8 cellular contexts compared by ENCODE assay signal in the genomic region with DNA sequence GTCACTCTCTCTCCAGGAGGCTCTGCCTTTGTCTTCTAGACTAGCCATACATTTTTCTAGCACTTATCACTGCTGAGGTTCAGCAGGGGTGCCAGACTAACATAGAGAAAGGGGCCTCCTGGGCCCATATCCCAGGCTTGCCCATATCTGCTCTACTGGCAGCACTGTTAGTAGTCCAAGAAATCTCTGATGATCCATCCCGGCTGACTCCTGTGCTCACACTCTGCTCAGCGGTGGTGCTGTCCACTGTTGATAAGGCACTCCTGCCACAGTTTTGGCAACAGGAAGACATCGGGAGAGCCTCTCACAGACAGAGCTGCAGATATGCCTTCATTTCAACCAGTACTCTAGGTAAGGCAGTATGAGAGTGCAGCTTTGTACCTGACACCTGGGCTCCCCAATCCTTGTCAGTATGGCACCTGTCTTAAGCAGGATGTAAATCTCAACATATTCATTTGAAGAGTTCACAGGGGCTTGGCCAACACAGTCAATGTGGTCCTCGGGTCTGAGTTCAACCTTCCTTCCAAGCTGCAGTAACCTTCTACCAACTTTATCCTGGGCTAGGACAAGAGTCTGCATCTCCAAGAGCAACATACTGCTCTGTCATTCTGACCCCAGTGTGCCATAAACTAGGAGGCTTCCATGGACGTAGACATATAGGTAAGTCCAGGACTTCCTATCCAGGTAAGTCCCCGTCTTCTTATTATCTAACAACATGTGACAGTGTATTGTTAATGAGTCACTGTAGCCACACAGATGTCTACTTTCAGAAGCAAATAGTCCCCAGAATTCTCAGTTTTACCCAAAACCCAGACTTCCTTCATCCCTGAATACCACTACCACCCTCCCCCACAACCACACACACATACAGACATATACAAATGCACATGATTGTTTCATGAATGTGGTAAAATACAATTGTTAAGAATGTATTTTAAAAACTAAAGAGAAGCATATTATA. TPM values are rescaled to one million over a fixed set of nuclear protein-coding genes. Genes with fewer than 3 reads are reported as not detected.
DNase-seq lines count a peak whose midpoint lies in the region; ATAC-seq and TF ChIP-seq lines count a peak whose summit lies in the region.

No MANE protein-coding gene starts in this region.

- no peaks in the 10 kb centered on the region for H3K4me1 ChIP-seq in testis

- H3K36me3 Mint-ChIP-seq in T-helper 2 cell treated with Interferon-gamma antibody and Interleukin-4, amounts not matched to agents 5 μg/mL and 100 μg/mL, for 36 hours (ENCODE audit: low read depth), result peaks cover 65% of the 10 kb centered on the region
- peaks cover 28% of the 10 kb centered on the region for H3K36me3 Mint-ChIP-seq in activated naive CD8-positive, alpha-beta T cell treated with anti-CD3 and anti-CD28 coated beads for 36 hours

- H3K36me3 ChIP-seq in WERI-Rb-1 (no peaks in the 10 kb centered on the region), testis (ENCODE audit: low read depth, missing control alignments) (no peaks in the 10 kb centered on the region)

- no peaks in the 10 kb centered on the region for H3K9me3 ChIP-seq in WERI-Rb-1 (ENCODE audit: severe bottlenecking)
- no peaks in the 10 kb centered on the region for H3K9me3 ChIP-seq in testis

- ATAC-seq in HG03095 (IDR thresholded peaks at IDR 0.05; ENCODE audit: unreplicated experiment), result peak; percentile 85

- H3K27me3 ChIP-seq in WERI-Rb-1 (ENCODE audit: insufficient read depth, low read depth, severe bottlenecking) (no peaks in the 10 kb centered on the region), testis (no peaks in the 10 kb centered on the region)

- no peak overlapping the region for H3K27ac Mint-ChIP-seq in T-helper 2 cell treated with Interferon-gamma antibody and Interleukin-4, amounts not matched to agents 5 μg/mL and 100 μg/mL, for 36 hours
- H3K27ac Mint-ChIP-seq in activated naive CD8-positive, alpha-beta T cell treated with anti-CD3 and anti-CD28 coated beads for 36 hours, result peak overlapping the region; percentile 49

- no peak for DNase-seq in T-helper 2 cell treated with Interferon-gamma antibody and Interleukin-4, amounts not matched to agents 5 μg/mL and 100 μg/mL, for 36 hours (ENCODE audit: low spot score)
- no peak for DNase-seq in T-helper 2 cell
- DNase-seq in activated naive CD8-positive, alpha-beta T cell treated with anti-CD3 and anti-CD28 coated beads for 36 hours, result no peak
- peak; percentile 76 for DNase-seq in posterior vena cava (ENCODE audit: low spot score)
- DNase-seq in WERI-Rb-1, result no peak
- no peak for DNase-seq in LoVo (ENCODE audit: low spot score)
- no peak for DNase-seq in testis

- TF ChIP-seq POLR2A in testis (IDR thresholded peaks at IDR 0.05), result no peak

- intact Hi-C loops in posterior vena cava (cut with DNase I), result no loop called here
- intact Hi-C loops in testis (cut with DNase I; ENCODE audit: low total_unique reads), result no loop called here

- TF ChIP-seq CTCF in WERI-Rb-1 (IDR thresholded peaks at IDR 0.05; ENCODE audit: low read depth, low read length) (no peak), testis (IDR thresholded peaks at IDR 0.05) (no peak)

- WGBS in testis, 2 donors, result 64 to 69% methylated on average over 6 of the region's 6 CpGs

- H3K9me3 Mint-ChIP-seq in T-helper 2 cell treated with Interferon-gamma antibody and Interleukin-4, amounts not matched to agents 5 μg/mL and 100 μg/mL, for 36 hours, result no peaks in the 10 kb centered on the region
- H3K9me3 Mint-ChIP-seq in activated naive CD8-positive, alpha-beta T cell treated with anti-CD3 and anti-CD28 coated beads for 36 hours, result no peaks in the 10 kb centered on the region

- H3K27ac ChIP-seq in WERI-Rb-1 (no peak overlapping the region), testis (no peak overlapping the region)

- H3K4me3 Mint-ChIP-seq in T-helper 2 cell treated with Interferon-gamma antibody and Interleukin-4, amounts not matched to agents 5 μg/mL and 100 μg/mL, for 36 hours, result peak overlapping the region; percentile 40
- H3K4me3 Mint-ChIP-seq in activated naive CD8-positive, alpha-beta T cell treated with anti-CD3 and anti-CD28 coated beads for 36 hours, result no peak overlapping the region

- H3K4me3 ChIP-seq in WERI-Rb-1 (ENCODE audit: low read depth, low read length) (no peak overlapping the region), testis (no peak overlapping the region)

- peaks cover 59% of the 10 kb centered on the region for H3K4me1 Mint-ChIP-seq in T-helper 2 cell treated with Interferon-gamma antibody and Interleukin-4, amounts not matched to agents 5 μg/mL and 100 μg/mL, for 36 hours (ENCODE audit: low read depth)
- H3K4me1 Mint-ChIP-seq in activated naive CD8-positive, alpha-beta T cell treated with anti-CD3 and anti-CD28 coated beads for 36 hours, result peaks cover 71% of the 10 kb centered on the region

- H3K27me3 Mint-ChIP-seq in T-helper 2 cell treated with Interferon-gamma antibody and Interleukin-4, amounts not matched to agents 5 μg/mL and 100 μg/mL, for 36 hours (ENCODE audit: low read depth), result no peaks in the 10 kb centered on the region
- no peaks in the 10 kb centered on the region for H3K27me3 Mint-ChIP-seq in activated naive CD8-positive, alpha-beta T cell treated with anti-CD3 and anti-CD28 coated beads for 36 hours

RNA-seq across cellular contexts. Expression of a gene that starts 16.2 kb away (rescaled TPM):
- 10 to 100 TPM in 1 of 2 experiments, 1 to 10 TPM in 1; 8.2 to 10.1 TPM for total RNA-seq in activated naive CD8-positive, alpha-beta T cell treated with anti-CD3 and anti-CD28 coated beads for 36 hours
- total RNA-seq in posterior vena cava (10 to 100 TPM; 64.2 to 64.5 TPM), testis (10 to 100 TPM; 21.1 to 23.2 TPM)
- polyA plus RNA-seq in testis (ENCODE audit: insufficient read depth, low read depth, low replicate concordance), result 15.1 TPM
